8 cellular contexts compared by ENCODE assay signal in genomic region chr4:2260336-2261109, GRCh38. TPM values are rescaled to one million over a fixed set of nuclear protein-coding genes. Genes with fewer than 3 reads are reported as not detected.
DNase-seq lines count a peak whose midpoint lies in the region; ATAC-seq and TF ChIP-seq lines count a peak whose summit lies in the region.

No MANE protein-coding gene starts in this region.

- POLR2A ChIA-PET in activated B cell treated with CpG ODN at 0.5 μM for 24 hours (lab: Charles Lee) = interaction anchor here (0.6 to 1.6 kb wide), 5 partner anchors 17 to 338 kb away, joined by 3 to 5 read pairs (median 4); partner anchors contain the start of genes HAUS3 and POLN

- TF ChIP-seq CTCF in activated B cell treated with CpG ODN at 0.5 μM for 24 hours (IDR thresholded peaks at IDR 0.05) (no peak), GM13977 (IDR thresholded peaks at IDR 0.05; ENCODE audit: extremely low read depth, insufficient read depth, missing control alignments) (no peak)

- intact Hi-C loops in activated B cell treated with CpG ODN at 0.5 μM for 24 hours (cut with micrococcal nuclease) (loop anchor here (5.0 kb wide), 3 partner anchors 37 to 253 kb away; partner anchors contain the start of gene NELFA), head of caudate nucleus (cut with DNase I) (no loop called here), posterior cingulate gyrus (cut with DNase I) (loop anchor here (5.0 kb wide), 2 partner anchors 157 to 277 kb away; partner anchors contain the start of genes CFAP99, FAM193A and ZFYVE28)

- peak overlapping the region; percentile 75 for H3K4me3 Mint-ChIP-seq in activated B cell treated with CpG ODN at 0.5 μM for 24 hours

- no peaks in the 10 kb centered on the region for H3K36me3 ChIP-seq in ES-I3 (ENCODE audit: insufficient read depth, low read length)

- H3K9me3 Mint-ChIP-seq in activated B cell treated with CpG ODN at 0.5 μM for 24 hours = no peaks in the 10 kb centered on the region

- H3K27me3 Mint-ChIP-seq in activated B cell treated with CpG ODN at 0.5 μM for 24 hours = no peaks in the 10 kb centered on the region

- CTCF ChIA-PET in activated B cell treated with CpG ODN at 0.5 μM for 24 hours (lab: Charles Lee) = no interaction called here

- H3K4me1 Mint-ChIP-seq in activated B cell treated with CpG ODN at 0.5 μM for 24 hours = peaks cover 25% of the 10 kb centered on the region

- no peaks in the 10 kb centered on the region for H3K9me3 ChIP-seq in ES-I3 (ENCODE audit: control insufficient read depth, insufficient read depth, low read length)

- no peaks in the 10 kb centered on the region for H3K4me1 ChIP-seq in ES-I3 (ENCODE audit: insufficient read depth, low read length)

- H3K36me3 Mint-ChIP-seq in activated B cell treated with CpG ODN at 0.5 μM for 24 hours (ENCODE audit: low read depth) = peaks cover 10% of the 10 kb centered on the region

- H3K9ac ChIP-seq in ES-I3 (ENCODE audit: low read depth, low read length) = peak overlapping the region; percentile 76; the same call in 1 of the 2 replicates

- in situ Hi-C loops in GM13977 (cut with MboI; ENCODE audit: low pct_unique_long_range_greater_than_20kb, low sequenced_read_pairs, unreplicated experiment) = no loop called here

- no peak overlapping the region for H3K27ac Mint-ChIP-seq in activated B cell treated with CpG ODN at 0.5 μM for 24 hours

- ATAC-seq in activated B cell treated with CpG ODN at 0.5 μM for 24 hours (ENCODE audit: low read depth) (no peak), HG03097 (IDR thresholded peaks at IDR 0.05; ENCODE audit: low FRiP score, unreplicated experiment) (no peak), GM21381 (IDR thresholded peaks at IDR 0.05; ENCODE audit: unreplicated experiment) (no peak), GM21825 (IDR thresholded peaks at IDR 0.05; ENCODE audit: unreplicated experiment) (no peak)

- DNase-seq in activated B cell treated with CpG ODN at 0.5 μM for 24 hours = peak; percentile 12
- peak in 27 of 42 donors; percentile 2 to 44 (median 12) for DNase-seq in head of caudate nucleus
- DNase-seq in posterior cingulate gyrus = peak; percentile 3 to 81 (median 16)
- DNase-seq in GM13977 (ENCODE audit: low spot score) = no peak

RNA-seq across cellular contexts. Expression of gene MXD4, which starts 1.4 kb away (rescaled TPM):
- total RNA-seq in activated B cell treated with CpG ODN at 0.5 μM for 24 hours = 28.7 and 36.7 TPM in 2 replicates

RNA-seq across cellular contexts. Expression of gene HAUS3, which starts 18.6 kb away (rescaled TPM):
- 17.9 and 19.0 TPM in 2 replicates for total RNA-seq in activated B cell treated with CpG ODN at 0.5 μM for 24 hours

RNA-seq across cellular contexts. Expression of gene POLN, which starts 18.6 kb away (rescaled TPM):
- 1.4 and 1.7 TPM in 2 replicates for total RNA-seq in activated B cell treated with CpG ODN at 0.5 μM for 24 hours
